8 cellular contexts compared by ENCODE assay signal in the genomic region with DNA sequence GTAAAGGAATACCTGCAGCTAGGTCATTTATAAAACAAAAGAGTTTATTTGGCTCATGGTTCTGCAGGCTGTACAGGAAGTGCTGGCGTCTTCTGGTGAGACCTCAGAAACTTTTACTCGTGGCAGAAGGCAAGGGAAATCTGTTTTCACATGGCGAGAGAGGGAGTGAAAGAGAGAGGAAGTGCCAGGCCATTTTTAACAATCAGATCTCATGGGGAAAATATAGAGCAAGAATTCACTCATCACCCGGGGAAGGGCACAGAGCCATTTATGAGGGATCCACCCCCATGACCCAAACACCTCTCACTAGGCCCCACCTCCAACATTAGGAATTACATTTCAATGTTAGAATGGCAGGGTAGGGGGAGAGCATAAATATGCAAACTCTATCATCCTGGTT.
"Had no signal": no experiment of that assay in that cellular context is flagged by ENCODE, and none has a peak within 500 bp of the region (broad histone marks: within the 10 kb centered on the region; RNA-seq: fewer than 3 reads in every experiment).

No MANE protein-coding gene starts in this region.

- H3K36me3 ChIP-seq: HAP-1 had no signal

- H3K4me3 ChIP-seq: GM23338, HAP-1 had no signal

- H3K9me3 ChIP-seq: HAP-1 had no signal

- H3K27ac Mint-ChIP-seq: GM23338, HFFc6, IgD-negative memory B cell had no signal

- H2AFZ ChIP-seq: GM23338 had no signal

- H3K27me3 Mint-ChIP-seq: IgD-negative memory B cell had no signal

- ATAC-seq: GM23338, HCT116, HepG2 had no signal

- H3K4me3 Mint-ChIP-seq: GM23338, HFFc6, IgD-negative memory B cell had no signal

- H3K36me3 Mint-ChIP-seq: IgD-negative memory B cell had no signal

- H3K4me1 ChIP-seq: HAP-1 had no signal

- H3K27ac ChIP-seq: HL-60 had no signal

- DNase-seq: H7, HFFc6 had no signal

- H3K4me2 ChIP-seq: GM23338 had no signal

- H3K4me1 Mint-ChIP-seq: IgD-negative memory B cell had no signal
